ENCODE assay signal across 1 cellular context in the genomic region with DNA sequence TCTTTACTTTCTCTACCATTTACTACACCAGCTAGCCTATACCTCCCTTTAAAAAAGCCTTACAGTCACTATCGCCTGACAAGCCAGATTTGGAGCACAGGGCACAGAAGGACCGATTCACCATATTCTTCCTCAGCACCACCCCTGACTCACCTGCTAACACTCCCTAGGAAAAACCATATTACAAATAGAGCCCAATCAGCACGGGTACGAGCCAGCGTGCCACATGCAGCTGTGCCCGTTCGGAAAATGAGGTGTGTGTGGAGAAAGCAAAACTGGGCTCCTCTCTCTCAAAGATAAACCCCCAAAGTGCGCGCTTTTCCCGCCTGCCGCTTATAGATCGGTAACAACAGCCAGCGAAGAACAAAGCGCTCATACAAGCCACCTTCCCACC.
TF ChIP-seq lines count a peak whose summit lies in the region.

No MANE protein-coding gene starts in this region.

TF ChIP-seq in K562, 482 proteins besides CTCF, POLR2A, EP300 and RAD21:
- TF ChIP-seq DMBX1 (CRISPR knock-in tag; IDR thresholded peaks at IDR 0.05; ENCODE audit: borderline replicate concordance) (no peak), HMG20B (CRISPR knock-in tag; IDR thresholded peaks at IDR 0.05) (no peak), KAT7 (CRISPR knock-in tag; IDR thresholded peaks at IDR 0.05; ENCODE audit: borderline replicate concordance) (no peak), ZBTB17 (CRISPR knock-in tag; IDR thresholded peaks at IDR 0.05) (no peak), ZNF696 (CRISPR knock-in tag; conservative IDR thresholded peaks at IDR 0.05) (no peak), ERF (CRISPR knock-in tag; IDR thresholded peaks at IDR 0.05) (no peak), RBM25 (IDR thresholded peaks at IDR 0.05; ENCODE audit: low read depth, low read length, severe bottlenecking) (no peak), NR2F6 (CRISPR knock-in tag; IDR thresholded peaks at IDR 0.05) (no peak), TCFL5 (CRISPR knock-in tag; conservative IDR thresholded peaks at IDR 0.05) (no peak), ZNF408 (CRISPR knock-in tag; IDR thresholded peaks at IDR 0.05; ENCODE audit: low read depth) (no peak), ASH1L (IDR thresholded peaks at IDR 0.05; ENCODE audit: borderline replicate concordance, low read depth, partially characterized antibody) (no peak), ZNF212 (CRISPR knock-in tag; IDR thresholded peaks at IDR 0.05) (no peak), ZNF263 (CRISPR knock-in tag; IDR thresholded peaks at IDR 0.05; ENCODE audit: borderline replicate concordance) (no peak), ZNF445 (CRISPR knock-in tag; IDR thresholded peaks at IDR 0.05; ENCODE audit: low read depth) (no peak), RBBP5 (IDR thresholded peaks at IDR 0.05; ENCODE audit: borderline replicate concordance, insufficient read depth, low read length, poor library complexity, severe bottlenecking) (no peak)
- TF ChIP-seq, protein P1, sequence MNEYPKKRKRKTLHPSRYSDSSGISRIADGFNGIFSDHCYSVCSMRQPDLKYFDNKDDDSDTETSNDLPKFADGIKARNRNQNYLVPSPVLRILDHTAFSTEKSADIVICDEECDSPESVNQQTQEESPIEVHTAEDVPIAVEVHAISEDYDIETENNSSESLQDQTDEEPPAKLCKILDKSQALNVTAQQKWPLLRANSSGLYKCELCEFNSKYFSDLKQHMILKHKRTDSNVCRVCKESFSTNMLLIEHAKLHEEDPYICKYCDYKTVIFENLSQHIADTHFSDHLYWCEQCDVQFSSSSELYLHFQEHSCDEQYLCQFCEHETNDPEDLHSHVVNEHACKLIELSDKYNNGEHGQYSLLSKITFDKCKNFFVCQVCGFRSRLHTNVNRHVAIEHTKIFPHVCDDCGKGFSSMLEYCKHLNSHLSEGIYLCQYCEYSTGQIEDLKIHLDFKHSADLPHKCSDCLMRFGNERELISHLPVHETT (CRISPR knock-in tag; conservative IDR thresholded peaks at IDR 0.05 in 1 of 2, IDR thresholded peaks at IDR 0.05 in 1 of 2), result no peak
- TF ChIP-seq, protein P2, sequence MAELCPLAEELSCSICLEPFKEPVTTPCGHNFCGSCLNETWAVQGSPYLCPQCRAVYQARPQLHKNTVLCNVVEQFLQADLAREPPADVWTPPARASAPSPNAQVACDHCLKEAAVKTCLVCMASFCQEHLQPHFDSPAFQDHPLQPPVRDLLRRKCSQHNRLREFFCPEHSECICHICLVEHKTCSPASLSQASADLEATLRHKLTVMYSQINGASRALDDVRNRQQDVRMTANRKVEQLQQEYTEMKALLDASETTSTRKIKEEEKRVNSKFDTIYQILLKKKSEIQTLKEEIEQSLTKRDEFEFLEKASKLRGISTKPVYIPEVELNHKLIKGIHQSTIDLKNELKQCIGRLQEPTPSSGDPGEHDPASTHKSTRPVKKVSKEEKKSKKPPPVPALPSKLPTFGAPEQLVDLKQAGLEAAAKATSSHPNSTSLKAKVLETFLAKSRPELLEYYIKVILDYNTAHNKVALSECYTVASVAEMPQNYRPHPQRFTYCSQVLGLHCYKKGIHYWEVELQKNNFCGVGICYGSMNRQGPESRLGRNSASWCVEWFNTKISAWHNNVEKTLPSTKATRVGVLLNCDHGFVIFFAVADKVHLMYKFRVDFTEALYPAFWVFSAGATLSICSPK (IDR thresholded peaks at IDR 0.05; ENCODE audit: borderline replicate concordance), result no peak
- TF ChIP-seq, protein P3, sequence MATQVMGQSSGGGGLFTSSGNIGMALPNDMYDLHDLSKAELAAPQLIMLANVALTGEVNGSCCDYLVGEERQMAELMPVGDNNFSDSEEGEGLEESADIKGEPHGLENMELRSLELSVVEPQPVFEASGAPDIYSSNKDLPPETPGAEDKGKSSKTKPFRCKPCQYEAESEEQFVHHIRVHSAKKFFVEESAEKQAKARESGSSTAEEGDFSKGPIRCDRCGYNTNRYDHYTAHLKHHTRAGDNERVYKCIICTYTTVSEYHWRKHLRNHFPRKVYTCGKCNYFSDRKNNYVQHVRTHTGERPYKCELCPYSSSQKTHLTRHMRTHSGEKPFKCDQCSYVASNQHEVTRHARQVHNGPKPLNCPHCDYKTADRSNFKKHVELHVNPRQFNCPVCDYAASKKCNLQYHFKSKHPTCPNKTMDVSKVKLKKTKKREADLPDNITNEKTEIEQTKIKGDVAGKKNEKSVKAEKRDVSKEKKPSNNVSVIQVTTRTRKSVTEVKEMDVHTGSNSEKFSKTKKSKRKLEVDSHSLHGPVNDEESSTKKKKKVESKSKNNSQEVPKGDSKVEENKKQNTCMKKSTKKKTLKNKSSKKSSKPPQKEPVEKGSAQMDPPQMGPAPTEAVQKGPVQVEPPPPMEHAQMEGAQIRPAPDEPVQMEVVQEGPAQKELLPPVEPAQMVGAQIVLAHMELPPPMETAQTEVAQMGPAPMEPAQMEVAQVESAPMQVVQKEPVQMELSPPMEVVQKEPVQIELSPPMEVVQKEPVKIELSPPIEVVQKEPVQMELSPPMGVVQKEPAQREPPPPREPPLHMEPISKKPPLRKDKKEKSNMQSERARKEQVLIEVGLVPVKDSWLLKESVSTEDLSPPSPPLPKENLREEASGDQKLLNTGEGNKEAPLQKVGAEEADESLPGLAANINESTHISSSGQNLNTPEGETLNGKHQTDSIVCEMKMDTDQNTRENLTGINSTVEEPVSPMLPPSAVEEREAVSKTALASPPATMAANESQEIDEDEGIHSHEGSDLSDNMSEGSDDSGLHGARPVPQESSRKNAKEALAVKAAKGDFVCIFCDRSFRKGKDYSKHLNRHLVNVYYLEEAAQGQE (CRISPR knock-in tag; IDR thresholded peaks at IDR 0.05; ENCODE audit: low read depth), result no peak
- TF ChIP-seq, protein P4, sequence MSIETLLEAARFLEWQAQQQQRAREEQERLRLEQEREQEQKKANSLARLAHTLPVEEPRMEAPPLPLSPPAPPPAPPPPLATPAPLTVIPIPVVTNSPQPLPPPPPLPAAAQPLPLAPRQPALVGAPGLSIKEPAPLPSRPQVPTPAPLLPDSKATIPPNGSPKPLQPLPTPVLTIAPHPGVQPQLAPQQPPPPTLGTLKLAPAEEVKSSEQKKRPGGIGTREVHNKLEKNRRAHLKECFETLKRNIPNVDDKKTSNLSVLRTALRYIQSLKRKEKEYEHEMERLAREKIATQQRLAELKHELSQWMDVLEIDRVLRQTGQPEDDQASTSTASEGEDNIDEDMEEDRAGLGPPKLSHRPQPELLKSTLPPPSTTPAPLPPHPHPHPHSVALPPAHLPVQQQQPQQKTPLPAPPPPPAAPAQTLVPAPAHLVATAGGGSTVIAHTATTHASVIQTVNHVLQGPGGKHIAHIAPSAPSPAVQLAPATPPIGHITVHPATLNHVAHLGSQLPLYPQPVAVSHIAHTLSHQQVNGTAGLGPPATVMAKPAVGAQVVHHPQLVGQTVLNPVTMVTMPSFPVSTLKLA (conservative IDR thresholded peaks at IDR 0.05), result no peak
